In the genomic region with DNA sequence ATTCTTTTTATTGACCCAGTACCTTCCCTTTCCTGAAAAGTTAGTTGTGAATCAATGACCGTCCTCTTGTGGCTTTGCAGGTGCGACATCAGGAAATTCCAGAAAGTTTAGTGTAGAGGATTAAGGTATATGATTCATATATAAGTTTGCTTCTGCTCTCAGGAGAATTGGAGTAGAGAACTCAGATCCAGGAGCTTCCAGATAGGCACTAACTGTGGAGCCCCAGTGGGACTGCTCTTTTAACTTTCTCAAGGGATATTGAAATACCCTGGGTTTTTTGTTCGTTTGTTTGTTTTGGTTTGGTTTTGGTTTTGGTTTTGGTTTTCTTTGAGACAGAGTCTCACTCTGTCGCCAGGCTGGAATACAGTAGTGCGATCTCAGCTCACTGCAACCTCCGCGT, we compare ENCODE assay signal across 12 cellular contexts. TPM values are rescaled to one million over a fixed set of nuclear protein-coding genes. Genes with fewer than 3 reads are reported as not detected.
DNase-seq lines count a peak whose midpoint lies in the region; ATAC-seq and TF ChIP-seq lines count a peak whose summit lies in the region.
"Had no signal": no experiment of that assay in that cellular context is flagged by ENCODE, and none has a peak within 500 bp of the region (broad histone marks: within the 10 kb centered on the region; RNA-seq: fewer than 3 reads in every experiment).

No MANE protein-coding gene starts in this region.

- TF ChIP-seq CTCF in DND-41 (IDR thresholded peaks at IDR 0.05; ENCODE audit: borderline replicate concordance, extremely low read depth, low read length, poor library complexity, severe bottlenecking) = no peak
- TF ChIP-seq CTCF in Peyer's patch (IDR thresholded peaks at IDR 0.05) = no peak
- TF ChIP-seq CTCF in GM10248 (IDR thresholded peaks at IDR 0.05; ENCODE audit: control extremely low read depth, extremely low read depth, low read depth, missing control alignments) = no peak

- no peak overlapping the region for H2AFZ ChIP-seq in DND-41 (ENCODE audit: low read depth, low read length)

- H3K9ac ChIP-seq in DND-41 (ENCODE audit: low read depth, low read length) = no peak overlapping the region

- H3K4me1 ChIP-seq in DND-41 (ENCODE audit: insufficient read depth, low read length) (no peaks in the 10 kb centered on the region), Peyer's patch (no peaks in the 10 kb centered on the region)

- no peaks in the 10 kb centered on the region for H4K20me1 ChIP-seq in DND-41 (ENCODE audit: insufficient read depth, low read length)

- H3K4me3 ChIP-seq in DND-41 (ENCODE audit: low read depth in 1 of 2, low read length in 2 of 2) = no peak overlapping the region
- H3K4me3 ChIP-seq in Peyer's patch = peak overlapping the region; percentile 18 to 48 (median 31)

- CTCF ChIA-PET in GM10248 (lab: Yijun Ruan, JAX) = no interaction called here

- POLR2A ChIA-PET in GM10248 (lab: Yijun Ruan, JAX) = no interaction called here

- H3K27me3 ChIP-seq in DND-41 (ENCODE audit: insufficient read depth, low read length, poor library complexity) (no peaks in the 10 kb centered on the region), Peyer's patch (no peaks in the 10 kb centered on the region)

- H3K36me3 ChIP-seq in DND-41 (ENCODE audit: insufficient read depth, low read length) (no peaks in the 10 kb centered on the region), Peyer's patch (no peaks in the 10 kb centered on the region)

- ATAC-seq in DND-41 (ENCODE audit: insufficient read depth, low read depth) (0 out of 3 replicates have a peak, but pooled peaks have one; percentile 35), GM21360 (IDR thresholded peaks at IDR 0.05; ENCODE audit: unreplicated experiment) (peak; percentile 48), left lobe of liver (peak; percentile 78), HG03025 (IDR thresholded peaks at IDR 0.05; ENCODE audit: low FRiP score, unreplicated experiment) (no peak), GM19452 (IDR thresholded peaks at IDR 0.05; ENCODE audit: unreplicated experiment) (no peak)

- H3K4me2 ChIP-seq in DND-41 (ENCODE audit: insufficient read depth, low read length) = no peak overlapping the region

- H3K9me3 ChIP-seq in DND-41 (ENCODE audit: insufficient read depth, low read length, severe bottlenecking) = no peaks in the 10 kb centered on the region
- H3K9me3 ChIP-seq in Peyer's patch = no peaks in the 10 kb centered on the region

- H3K27ac ChIP-seq in DND-41 (ENCODE audit: low read length) = no peak overlapping the region
- H3K27ac ChIP-seq in Peyer's patch = peak overlapping the region in 1 of 4 donors; percentile 52

- TF ChIP-seq POLR2A in Peyer's patch (IDR thresholded peaks at IDR 0.05) = no peak

- DNase-seq in DND-41 (no peak), Peyer's patch (no peak), left lobe of liver (ENCODE audit: low spot score) (no peak), hippocampal formation (lab: John Stamatoyannopoulos, UW) (no peak), GM10248 (ENCODE audit: extremely low spot score) (no peak)
- DNase-seq: NCI-H1417 treated with DMSO at 0.1 percent for 48 hours; stimulated activated naive CD4-positive, alpha-beta T cell treated with Interleukin-2 at 50 U/mL for 16 hours had no signal

- H3K79me2 ChIP-seq in DND-41 (ENCODE audit: insufficient read depth, low read length) = no peaks in the 10 kb centered on the region

RNA-seq across cellular contexts. Expression of gene TAAR2, which starts 9.5 kb away (rescaled TPM):
- not detected for total RNA-seq in Peyer's patch
- total RNA-seq in left lobe of liver = not detected
- total RNA-seq: chondrocyte, mucosa of gallbladder had no signal

RNA-seq across cellular contexts. Expression of gene TAAR5, which starts 25.0 kb away (rescaled TPM):
- total RNA-seq in Peyer's patch (not detected), left lobe of liver (not detected)
- total RNA-seq: chondrocyte, mucosa of gallbladder had no signal

RNA-seq across cellular contexts. Expression of gene TAAR1, which starts 44.4 kb away (rescaled TPM):
- not detected for total RNA-seq in Peyer's patch
- total RNA-seq in left lobe of liver = not detected
- total RNA-seq: chondrocyte, mucosa of gallbladder had no signal

RNA-seq across cellular contexts. Expression of gene TAAR6, which starts 44.4 kb away (rescaled TPM):
- total RNA-seq in Peyer's patch = not detected
- total RNA-seq in left lobe of liver = not detected
- total RNA-seq: chondrocyte, mucosa of gallbladder had no signal

Comparison
In these comparisons a context has a peak if more than half of its experiments do, and no peak if none do; other contexts are left out.
1. ATAC-seq: peak in DND-41 (single experiment), GM21360 (single experiment) and left lobe of liver (single experiment); none in HG03025 (single experiment) and GM19452 (single experiment).
2. H3K4me3 ChIP-seq: peak in Peyer's patch (4 of 4); none in DND-41 (0 of 2).